In genomic region chr15:22891426-22892210, GRCh38 we compare ENCODE assay signal across 1 cellular context.
TF ChIP-seq lines count a peak whose summit lies in the region.

No MANE protein-coding gene starts in this region.

TF ChIP-seq in WTC11, 78 proteins besides CTCF, POLR2A, EP300 and RAD21 (continued from another document):
- TF ChIP-seq ZSCAN18 (CRISPR knock-in tag; IDR thresholded peaks at IDR 0.05): no peak
- no peak for TF ChIP-seq CBFB (CRISPR knock-in tag; IDR thresholded peaks at IDR 0.05; ENCODE audit: low read depth)
- no peak for TF ChIP-seq MYBL2 (CRISPR knock-in tag; IDR thresholded peaks at IDR 0.05)
- no peak for TF ChIP-seq STAT6 (CRISPR knock-in tag; conservative IDR thresholded peaks at IDR 0.05; ENCODE audit: low read depth)
- no peak for TF ChIP-seq ZNF121 (CRISPR knock-in tag; IDR thresholded peaks at IDR 0.05)
- TF ChIP-seq TP53 (CRISPR knock-in tag; IDR thresholded peaks at IDR 0.05): no peak
- TF ChIP-seq MXD4 (CRISPR knock-in tag; IDR thresholded peaks at IDR 0.05; ENCODE audit: borderline replicate concordance): no peak
- no peak for TF ChIP-seq KAT7 (CRISPR knock-in tag; IDR thresholded peaks at IDR 0.05; ENCODE audit: borderline replicate concordance)
- no peak for TF ChIP-seq E2F5 (CRISPR knock-in tag; IDR thresholded peaks at IDR 0.05)
- no peak for TF ChIP-seq ZNF219 (CRISPR knock-in tag; IDR thresholded peaks at IDR 0.05; ENCODE audit: borderline replicate concordance)
- no peak for TF ChIP-seq ERG (CRISPR knock-in tag; IDR thresholded peaks at IDR 0.05)
- TF ChIP-seq ATF3 (CRISPR knock-in tag; conservative IDR thresholded peaks at IDR 0.05): no peak
- TF ChIP-seq ELF4 (CRISPR knock-in tag; IDR thresholded peaks at IDR 0.05; ENCODE audit: low read depth): no peak
